In the genomic region with DNA sequence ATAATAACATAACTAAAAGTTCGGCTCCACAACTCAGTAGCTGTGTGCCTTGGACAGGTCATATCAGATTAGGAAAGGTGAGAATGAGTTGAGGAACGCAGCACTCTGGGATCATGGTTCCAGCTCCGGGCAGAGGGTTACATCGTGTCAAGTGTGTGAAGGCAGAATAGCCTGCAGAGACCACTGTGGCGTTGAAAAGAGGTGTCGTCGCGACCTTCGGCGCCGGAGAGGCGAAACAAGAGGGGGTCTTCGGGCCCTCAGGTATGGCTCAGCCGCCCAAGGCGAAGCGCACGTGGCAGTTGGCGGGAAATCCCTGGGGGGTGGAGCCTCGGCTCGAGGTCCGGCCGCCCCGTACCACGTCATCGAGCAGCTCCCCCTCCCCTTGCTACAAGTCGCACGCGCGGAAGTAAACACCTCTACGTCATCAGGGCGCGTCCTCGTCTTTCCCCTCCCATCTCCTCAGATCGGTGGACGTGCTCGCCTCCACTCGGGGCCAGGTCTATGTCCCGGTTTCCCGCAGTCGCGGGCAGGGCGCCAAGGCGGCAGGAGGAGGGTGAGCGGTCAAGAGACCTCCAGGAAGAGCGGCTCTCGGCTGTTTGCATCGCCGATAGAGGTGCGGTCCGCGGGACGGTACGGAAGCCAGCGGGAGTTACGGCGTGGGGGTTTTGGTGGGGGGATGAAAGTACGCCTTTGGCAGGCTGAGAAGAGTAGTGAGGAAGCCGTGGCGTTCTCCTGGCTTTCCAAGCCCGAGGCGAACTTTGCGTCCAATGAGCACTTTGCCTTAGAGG, we compare ENCODE assay signal across 1 cellular context.
TF ChIP-seq lines count a peak whose summit lies in the region.

A gene with protein sequence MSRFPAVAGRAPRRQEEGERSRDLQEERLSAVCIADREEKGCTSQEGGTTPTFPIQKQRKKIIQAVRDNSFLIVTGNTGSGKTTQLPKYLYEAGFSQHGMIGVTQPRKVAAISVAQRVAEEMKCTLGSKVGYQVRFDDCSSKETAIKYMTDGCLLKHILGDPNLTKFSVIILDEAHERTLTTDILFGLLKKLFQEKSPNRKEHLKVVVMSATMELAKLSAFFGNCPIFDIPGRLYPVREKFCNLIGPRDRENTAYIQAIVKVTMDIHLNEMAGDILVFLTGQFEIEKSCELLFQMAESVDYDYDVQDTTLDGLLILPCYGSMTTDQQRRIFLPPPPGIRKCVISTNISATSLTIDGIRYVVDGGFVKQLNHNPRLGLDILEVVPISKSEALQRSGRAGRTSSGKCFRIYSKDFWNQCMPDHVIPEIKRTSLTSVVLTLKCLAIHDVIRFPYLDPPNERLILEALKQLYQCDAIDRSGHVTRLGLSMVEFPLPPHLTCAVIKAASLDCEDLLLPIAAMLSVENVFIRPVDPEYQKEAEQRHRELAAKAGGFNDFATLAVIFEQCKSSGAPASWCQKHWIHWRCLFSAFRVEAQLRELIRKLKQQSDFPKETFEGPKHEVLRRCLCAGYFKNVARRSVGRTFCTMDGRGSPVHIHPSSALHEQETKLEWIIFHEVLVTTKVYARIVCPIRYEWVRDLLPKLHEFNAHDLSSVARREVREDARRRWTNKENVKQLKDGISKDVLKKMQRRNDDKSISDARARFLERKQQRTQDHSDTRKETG (plus strand): TSS at position 440 of the 788 bp plus-strand sequence. CDS start 62 bp downstream, at position 502.

TF ChIP-seq in K562, 482 proteins besides CTCF, POLR2A, EP300 and RAD21 (continued from another document and continues in another):
- TF ChIP-seq, protein P1, sequence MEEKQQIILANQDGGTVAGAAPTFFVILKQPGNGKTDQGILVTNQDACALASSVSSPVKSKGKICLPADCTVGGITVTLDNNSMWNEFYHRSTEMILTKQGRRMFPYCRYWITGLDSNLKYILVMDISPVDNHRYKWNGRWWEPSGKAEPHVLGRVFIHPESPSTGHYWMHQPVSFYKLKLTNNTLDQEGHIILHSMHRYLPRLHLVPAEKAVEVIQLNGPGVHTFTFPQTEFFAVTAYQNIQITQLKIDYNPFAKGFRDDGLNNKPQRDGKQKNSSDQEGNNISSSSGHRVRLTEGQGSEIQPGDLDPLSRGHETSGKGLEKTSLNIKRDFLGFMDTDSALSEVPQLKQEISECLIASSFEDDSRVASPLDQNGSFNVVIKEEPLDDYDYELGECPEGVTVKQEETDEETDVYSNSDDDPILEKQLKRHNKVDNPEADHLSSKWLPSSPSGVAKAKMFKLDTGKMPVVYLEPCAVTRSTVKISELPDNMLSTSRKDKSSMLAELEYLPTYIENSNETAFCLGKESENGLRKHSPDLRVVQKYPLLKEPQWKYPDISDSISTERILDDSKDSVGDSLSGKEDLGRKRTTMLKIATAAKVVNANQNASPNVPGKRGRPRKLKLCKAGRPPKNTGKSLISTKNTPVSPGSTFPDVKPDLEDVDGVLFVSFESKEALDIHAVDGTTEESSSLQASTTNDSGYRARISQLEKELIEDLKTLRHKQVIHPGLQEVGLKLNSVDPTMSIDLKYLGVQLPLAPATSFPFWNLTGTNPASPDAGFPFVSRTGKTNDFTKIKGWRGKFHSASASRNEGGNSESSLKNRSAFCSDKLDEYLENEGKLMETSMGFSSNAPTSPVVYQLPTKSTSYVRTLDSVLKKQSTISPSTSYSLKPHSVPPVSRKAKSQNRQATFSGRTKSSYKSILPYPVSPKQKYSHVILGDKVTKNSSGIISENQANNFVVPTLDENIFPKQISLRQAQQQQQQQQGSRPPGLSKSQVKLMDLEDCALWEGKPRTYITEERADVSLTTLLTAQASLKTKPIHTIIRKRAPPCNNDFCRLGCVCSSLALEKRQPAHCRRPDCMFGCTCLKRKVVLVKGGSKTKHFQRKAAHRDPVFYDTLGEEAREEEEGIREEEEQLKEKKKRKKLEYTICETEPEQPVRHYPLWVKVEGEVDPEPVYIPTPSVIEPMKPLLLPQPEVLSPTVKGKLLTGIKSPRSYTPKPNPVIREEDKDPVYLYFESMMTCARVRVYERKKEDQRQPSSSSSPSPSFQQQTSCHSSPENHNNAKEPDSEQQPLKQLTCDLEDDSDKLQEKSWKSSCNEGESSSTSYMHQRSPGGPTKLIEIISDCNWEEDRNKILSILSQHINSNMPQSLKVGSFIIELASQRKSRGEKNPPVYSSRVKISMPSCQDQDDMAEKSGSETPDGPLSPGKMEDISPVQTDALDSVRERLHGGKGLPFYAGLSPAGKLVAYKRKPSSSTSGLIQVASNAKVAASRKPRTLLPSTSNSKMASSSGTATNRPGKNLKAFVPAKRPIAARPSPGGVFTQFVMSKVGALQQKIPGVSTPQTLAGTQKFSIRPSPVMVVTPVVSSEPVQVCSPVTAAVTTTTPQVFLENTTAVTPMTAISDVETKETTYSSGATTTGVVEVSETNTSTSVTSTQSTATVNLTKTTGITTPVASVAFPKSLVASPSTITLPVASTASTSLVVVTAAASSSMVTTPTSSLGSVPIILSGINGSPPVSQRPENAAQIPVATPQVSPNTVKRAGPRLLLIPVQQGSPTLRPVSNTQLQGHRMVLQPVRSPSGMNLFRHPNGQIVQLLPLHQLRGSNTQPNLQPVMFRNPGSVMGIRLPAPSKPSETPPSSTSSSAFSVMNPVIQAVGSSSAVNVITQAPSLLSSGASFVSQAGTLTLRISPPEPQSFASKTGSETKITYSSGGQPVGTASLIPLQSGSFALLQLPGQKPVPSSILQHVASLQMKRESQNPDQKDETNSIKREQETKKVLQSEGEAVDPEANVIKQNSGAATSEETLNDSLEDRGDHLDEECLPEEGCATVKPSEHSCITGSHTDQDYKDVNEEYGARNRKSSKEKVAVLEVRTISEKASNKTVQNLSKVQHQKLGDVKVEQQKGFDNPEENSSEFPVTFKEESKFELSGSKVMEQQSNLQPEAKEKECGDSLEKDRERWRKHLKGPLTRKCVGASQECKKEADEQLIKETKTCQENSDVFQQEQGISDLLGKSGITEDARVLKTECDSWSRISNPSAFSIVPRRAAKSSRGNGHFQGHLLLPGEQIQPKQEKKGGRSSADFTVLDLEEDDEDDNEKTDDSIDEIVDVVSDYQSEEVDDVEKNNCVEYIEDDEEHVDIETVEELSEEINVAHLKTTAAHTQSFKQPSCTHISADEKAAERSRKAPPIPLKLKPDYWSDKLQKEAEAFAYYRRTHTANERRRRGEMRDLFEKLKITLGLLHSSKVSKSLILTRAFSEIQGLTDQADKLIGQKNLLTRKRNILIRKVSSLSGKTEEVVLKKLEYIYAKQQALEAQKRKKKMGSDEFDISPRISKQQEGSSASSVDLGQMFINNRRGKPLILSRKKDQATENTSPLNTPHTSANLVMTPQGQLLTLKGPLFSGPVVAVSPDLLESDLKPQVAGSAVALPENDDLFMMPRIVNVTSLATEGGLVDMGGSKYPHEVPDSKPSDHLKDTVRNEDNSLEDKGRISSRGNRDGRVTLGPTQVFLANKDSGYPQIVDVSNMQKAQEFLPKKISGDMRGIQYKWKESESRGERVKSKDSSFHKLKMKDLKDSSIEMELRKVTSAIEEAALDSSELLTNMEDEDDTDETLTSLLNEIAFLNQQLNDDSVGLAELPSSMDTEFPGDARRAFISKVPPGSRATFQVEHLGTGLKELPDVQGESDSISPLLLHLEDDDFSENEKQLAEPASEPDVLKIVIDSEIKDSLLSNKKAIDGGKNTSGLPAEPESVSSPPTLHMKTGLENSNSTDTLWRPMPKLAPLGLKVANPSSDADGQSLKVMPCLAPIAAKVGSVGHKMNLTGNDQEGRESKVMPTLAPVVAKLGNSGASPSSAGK (IDR thresholded peaks at IDR 0.05) = peak; percentile 100
- TF ChIP-seq RFX5 (IDR thresholded peaks at IDR 0.05; ENCODE audit: low read depth, low read length) = peak; percentile 12; the same call in 1 of the 2 replicates
- TF ChIP-seq RHOXF2B (CRISPR knock-in tag; conservative IDR thresholded peaks at IDR 0.05) = no peak; the same call in 1 of the 2 replicates
- TF ChIP-seq CC2D1A (IDR thresholded peaks at IDR 0.05) = 0 out of 2 replicates have a peak, but pooled peaks have one; percentile 49
- no peak for TF ChIP-seq SMARCA4 (IDR thresholded peaks at IDR 0.05)
- peak; percentile 43; the same call in 1 of the 2 replicates for TF ChIP-seq GTF2F1 (IDR thresholded peaks at IDR 0.05; ENCODE audit: low read depth, low read length)
- TF ChIP-seq, protein P2, sequence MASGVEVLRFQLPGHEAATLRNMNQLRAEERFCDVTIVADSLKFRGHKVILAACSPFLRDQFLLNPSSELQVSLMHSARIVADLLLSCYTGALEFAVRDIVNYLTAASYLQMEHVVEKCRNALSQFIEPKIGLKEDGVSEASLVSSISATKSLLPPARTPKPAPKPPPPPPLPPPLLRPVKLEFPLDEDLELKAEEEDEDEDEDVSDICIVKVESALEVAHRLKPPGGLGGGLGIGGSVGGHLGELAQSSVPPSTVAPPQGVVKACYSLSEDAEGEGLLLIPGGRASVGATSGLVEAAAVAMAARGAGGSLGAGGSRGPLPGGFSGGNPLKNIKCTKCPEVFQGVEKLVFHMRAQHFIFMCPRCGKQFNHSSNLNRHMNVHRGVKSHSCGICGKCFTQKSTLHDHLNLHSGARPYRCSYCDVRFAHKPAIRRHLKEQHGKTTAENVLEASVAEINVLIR (CRISPR knock-in tag; IDR thresholded peaks at IDR 0.05) = peak; percentile 99
- TF ChIP-seq SRF (CRISPR knock-in tag; IDR thresholded peaks at IDR 0.05) = peak; percentile 17 to 83; a peak in 2 of 4 replicates
- TF ChIP-seq KLF1 (tag; IDR thresholded peaks at IDR 0.05) = peak; percentile 57; the same call in 1 of the 2 replicates
- peak; percentile 95 for TF ChIP-seq ZNF311 (CRISPR knock-in tag; IDR thresholded peaks at IDR 0.05)
- peak; percentile 83 for TF ChIP-seq ZNF766 (CRISPR knock-in tag; conservative IDR thresholded peaks at IDR 0.05)
- TF ChIP-seq GATA2 (CRISPR knock-in tag; IDR thresholded peaks at IDR 0.05) = 0 out of 2 replicates have a peak, but pooled peaks have one; percentile 17
- TF ChIP-seq ZNF232 (CRISPR knock-in tag; IDR thresholded peaks at IDR 0.05) = peak; percentile 97
- no peak for TF ChIP-seq SRSF9 (IDR thresholded peaks at IDR 0.05; ENCODE audit: borderline replicate concordance, low read depth, low read length)
- TF ChIP-seq, protein P3, sequence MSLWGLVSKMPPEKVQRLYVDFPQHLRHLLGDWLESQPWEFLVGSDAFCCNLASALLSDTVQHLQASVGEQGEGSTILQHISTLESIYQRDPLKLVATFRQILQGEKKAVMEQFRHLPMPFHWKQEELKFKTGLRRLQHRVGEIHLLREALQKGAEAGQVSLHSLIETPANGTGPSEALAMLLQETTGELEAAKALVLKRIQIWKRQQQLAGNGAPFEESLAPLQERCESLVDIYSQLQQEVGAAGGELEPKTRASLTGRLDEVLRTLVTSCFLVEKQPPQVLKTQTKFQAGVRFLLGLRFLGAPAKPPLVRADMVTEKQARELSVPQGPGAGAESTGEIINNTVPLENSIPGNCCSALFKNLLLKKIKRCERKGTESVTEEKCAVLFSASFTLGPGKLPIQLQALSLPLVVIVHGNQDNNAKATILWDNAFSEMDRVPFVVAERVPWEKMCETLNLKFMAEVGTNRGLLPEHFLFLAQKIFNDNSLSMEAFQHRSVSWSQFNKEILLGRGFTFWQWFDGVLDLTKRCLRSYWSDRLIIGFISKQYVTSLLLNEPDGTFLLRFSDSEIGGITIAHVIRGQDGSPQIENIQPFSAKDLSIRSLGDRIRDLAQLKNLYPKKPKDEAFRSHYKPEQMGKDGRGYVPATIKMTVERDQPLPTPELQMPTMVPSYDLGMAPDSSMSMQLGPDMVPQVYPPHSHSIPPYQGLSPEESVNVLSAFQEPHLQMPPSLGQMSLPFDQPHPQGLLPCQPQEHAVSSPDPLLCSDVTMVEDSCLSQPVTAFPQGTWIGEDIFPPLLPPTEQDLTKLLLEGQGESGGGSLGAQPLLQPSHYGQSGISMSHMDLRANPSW (CRISPR knock-in tag; IDR thresholded peaks at IDR 0.05) = peak; percentile 96
- no peak for TF ChIP-seq ZNF121 (CRISPR knock-in tag; conservative IDR thresholded peaks at IDR 0.05)
- peak; percentile 99 to 100 for TF ChIP-seq FOXK2 (conservative IDR thresholded peaks at IDR 0.05 in 1 of 2, IDR thresholded peaks at IDR 0.05 in 1 of 2; ENCODE audit: low read depth in 2 of 2)
- TF ChIP-seq, protein P4, sequence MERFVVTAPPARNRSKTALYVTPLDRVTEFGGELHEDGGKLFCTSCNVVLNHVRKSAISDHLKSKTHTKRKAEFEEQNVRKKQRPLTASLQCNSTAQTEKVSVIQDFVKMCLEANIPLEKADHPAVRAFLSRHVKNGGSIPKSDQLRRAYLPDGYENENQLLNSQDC (CRISPR knock-in tag; IDR thresholded peaks at IDR 0.05) = 0 out of 2 replicates have a peak, but pooled peaks have one; percentile 50
- TF ChIP-seq ZNF444 (CRISPR knock-in tag; IDR thresholded peaks at IDR 0.05) = no peak
- no peak for TF ChIP-seq MYBL2 (IDR thresholded peaks at IDR 0.05; ENCODE audit: low read depth)
- 0 out of 2 replicates have a peak, but pooled peaks have one; percentile 63 for TF ChIP-seq MYBL2 (CRISPR knock-in tag; IDR thresholded peaks at IDR 0.05; ENCODE audit: borderline replicate concordance)
- peak; percentile 99 for TF ChIP-seq LCOR (CRISPR knock-in tag; IDR thresholded peaks at IDR 0.05)
- TF ChIP-seq ZNF274 (IDR thresholded peaks at IDR 0.05; ENCODE audit: borderline replicate concordance, low read depth, low read length) = no peak
- no peak for TF ChIP-seq MCM2 (IDR thresholded peaks at IDR 0.05; ENCODE audit: low read depth)
- peak; percentile 71 for TF ChIP-seq SOX6 (IDR thresholded peaks at IDR 0.05)
- TF ChIP-seq ZBED1 (IDR thresholded peaks at IDR 0.05) = peak; percentile 74; the same call in 1 of the 2 replicates
- TF ChIP-seq, protein P5, sequence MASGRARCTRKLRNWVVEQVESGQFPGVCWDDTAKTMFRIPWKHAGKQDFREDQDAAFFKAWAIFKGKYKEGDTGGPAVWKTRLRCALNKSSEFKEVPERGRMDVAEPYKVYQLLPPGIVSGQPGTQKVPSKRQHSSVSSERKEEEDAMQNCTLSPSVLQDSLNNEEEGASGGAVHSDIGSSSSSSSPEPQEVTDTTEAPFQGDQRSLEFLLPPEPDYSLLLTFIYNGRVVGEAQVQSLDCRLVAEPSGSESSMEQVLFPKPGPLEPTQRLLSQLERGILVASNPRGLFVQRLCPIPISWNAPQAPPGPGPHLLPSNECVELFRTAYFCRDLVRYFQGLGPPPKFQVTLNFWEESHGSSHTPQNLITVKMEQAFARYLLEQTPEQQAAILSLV (tag; IDR thresholded peaks at IDR 0.05) = peak; percentile 97
- TF ChIP-seq, protein P6, sequence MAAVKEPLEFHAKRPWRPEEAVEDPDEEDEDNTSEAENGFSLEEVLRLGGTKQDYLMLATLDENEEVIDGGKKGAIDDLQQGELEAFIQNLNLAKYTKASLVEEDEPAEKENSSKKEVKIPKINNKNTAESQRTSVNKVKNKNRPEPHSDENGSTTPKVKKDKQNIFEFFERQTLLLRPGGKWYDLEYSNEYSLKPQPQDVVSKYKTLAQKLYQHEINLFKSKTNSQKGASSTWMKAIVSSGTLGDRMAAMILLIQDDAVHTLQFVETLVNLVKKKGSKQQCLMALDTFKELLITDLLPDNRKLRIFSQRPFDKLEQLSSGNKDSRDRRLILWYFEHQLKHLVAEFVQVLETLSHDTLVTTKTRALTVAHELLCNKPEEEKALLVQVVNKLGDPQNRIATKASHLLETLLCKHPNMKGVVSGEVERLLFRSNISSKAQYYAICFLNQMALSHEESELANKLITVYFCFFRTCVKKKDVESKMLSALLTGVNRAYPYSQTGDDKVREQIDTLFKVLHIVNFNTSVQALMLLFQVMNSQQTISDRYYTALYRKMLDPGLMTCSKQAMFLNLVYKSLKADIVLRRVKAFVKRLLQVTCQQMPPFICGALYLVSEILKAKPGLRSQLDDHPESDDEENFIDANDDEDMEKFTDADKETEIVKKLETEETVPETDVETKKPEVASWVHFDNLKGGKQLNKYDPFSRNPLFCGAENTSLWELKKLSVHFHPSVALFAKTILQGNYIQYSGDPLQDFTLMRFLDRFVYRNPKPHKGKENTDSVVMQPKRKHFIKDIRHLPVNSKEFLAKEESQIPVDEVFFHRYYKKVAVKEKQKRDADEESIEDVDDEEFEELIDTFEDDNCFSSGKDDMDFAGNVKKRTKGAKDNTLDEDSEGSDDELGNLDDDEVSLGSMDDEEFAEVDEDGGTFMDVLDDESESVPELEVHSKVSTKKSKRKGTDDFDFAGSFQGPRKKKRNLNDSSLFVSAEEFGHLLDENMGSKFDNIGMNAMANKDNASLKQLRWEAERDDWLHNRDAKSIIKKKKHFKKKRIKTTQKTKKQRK (IDR thresholded peaks at IDR 0.05; ENCODE audit: borderline replicate concordance, low read depth, low read length) = no peak
- TF ChIP-seq MECOM (CRISPR knock-in tag; IDR thresholded peaks at IDR 0.05) = peak; percentile 97
- TF ChIP-seq ARHGAP35 (IDR thresholded peaks at IDR 0.05; ENCODE audit: partially characterized antibody) = no peak
